In the genomic region with DNA sequence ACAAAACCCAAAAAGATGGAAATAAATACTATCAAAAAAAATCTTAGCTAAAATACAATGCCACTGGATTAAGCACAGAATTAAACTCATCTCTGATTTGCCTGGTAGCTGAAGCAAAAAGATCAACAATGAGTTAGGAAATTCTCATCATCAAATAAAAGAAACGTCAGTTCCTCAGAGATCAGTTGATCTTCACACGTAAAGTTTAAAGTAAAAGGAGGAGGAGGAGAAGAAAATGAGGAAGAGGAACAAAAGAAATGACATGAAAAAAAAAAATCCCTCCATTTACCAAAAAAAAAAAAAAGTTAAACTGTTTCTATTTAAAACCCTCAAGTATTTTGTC, we compare ENCODE assay signal across 8 cellular contexts. TPM values are rescaled to one million over a fixed set of nuclear protein-coding genes. Genes with fewer than 3 reads are reported as not detected.
A peak's percentile ranks its signal among the peaks of the same experiment; 100 is the strongest.
DNase-seq lines count a peak whose midpoint lies in the region; ATAC-seq and TF ChIP-seq lines count a peak whose summit lies in the region.

No MANE protein-coding gene starts in this region.

- peak in 3 of 4 experiments; percentile 23 to 59 (median 28) for ATAC-seq in T-cell (replicated peaks in 1 of 4)

- TF ChIP-seq CTCF in H9 (conservative IDR thresholded peaks at IDR 0.05) (no peak), cardiac muscle cell (IDR thresholded peaks at IDR 0.05; ENCODE audit: low read depth, low read length) (no peak), spleen (IDR thresholded peaks at IDR 0.05 in 8 of 11, conservative IDR thresholded peaks at IDR 0.05 in 3 of 11) (no peak)

- no peaks in the 10 kb centered on the region for H3K79me1 ChIP-seq in H9 (ENCODE audit: insufficient read depth, low read depth, low read length, poor library complexity, severe bottlenecking)

- intact Hi-C loops in spleen (cut with DNase I; ENCODE audit: low total_unique reads): no loop called here

- no peak overlapping the region for H3K14ac ChIP-seq in H9 (ENCODE audit: insufficient read depth, low read length)

- H3K36me3 Mint-ChIP-seq in H9 (ENCODE audit: insufficient read depth in 1 of 3, low read depth in 3 of 3) (peaks cover 0 to 19% (median 3%) of the 10 kb centered on the region in 3 experiments; a peak in 5 of 7 replicates), T-cell (peaks cover 19% of the 10 kb centered on the region)

- H3K4me1 ChIP-seq in H9 (ENCODE audit: insufficient read depth, low read length) (peaks cover 17% of the 10 kb centered on the region), cardiac muscle cell (ENCODE audit: low read depth) (peaks cover 29% of the 10 kb centered on the region), spleen (peaks cover 32 to 95% (median 51%) of the 10 kb centered on the region in 6 donors)

- H2BK120ac ChIP-seq in H9 (ENCODE audit: low read depth, low read length, poor library complexity, severe bottlenecking): no peak overlapping the region

- H3K27ac ChIP-seq in H9 (ENCODE audit: insufficient read length, low read depth, low read length) (no peak overlapping the region), cardiac muscle cell (peak overlapping the region; percentile 74), spleen (peak overlapping the region; percentile 88 to 96 (median 94))

- no peak overlapping the region for H4K8ac ChIP-seq in H9 (replicated peaks; ENCODE audit: insufficient read length, low read depth, low read length)

- H3K4me2 ChIP-seq in H9 (ENCODE audit: insufficient read depth, insufficient read length, low read length): no peak overlapping the region

- H3K9ac ChIP-seq in H9 (ENCODE audit: extremely low read depth, insufficient read length, low read length): no peak overlapping the region

- H2AFZ ChIP-seq in H9 (ENCODE audit: low read length): no peak overlapping the region

- H4K20me1 ChIP-seq in H9 (ENCODE audit: control insufficient read depth, insufficient read depth, insufficient read length): no peaks in the 10 kb centered on the region

- WGBS in H9 (ENCODE audit: extremely low coverage, insufficient read length, low lambda C conversion rate): no CpG with 5 or more reads among the region's 2 CpGs
- 4 to 12% (median 6%) methylated on average over 2 of the region's 2 CpGs for WGBS in spleen, 5 donors

- H3K9me3 ChIP-seq in H9 (ENCODE audit: control insufficient read depth, low read depth, low read length) (no peaks in the 10 kb centered on the region), cardiac muscle cell (ENCODE audit: low read depth) (no peaks in the 10 kb centered on the region), spleen (no peaks in the 10 kb centered on the region)

- H3T11ph ChIP-seq in H9 (ENCODE audit: low read length): no peak overlapping the region

- no peak overlapping the region for H3K18ac ChIP-seq in H9 (ENCODE audit: insufficient read length, low read depth, low read length)

- no peak overlapping the region for H2BK5ac ChIP-seq in H9 (ENCODE audit: insufficient read length, low read length)

- H2AK5ac ChIP-seq in H9 (ENCODE audit: insufficient read length, low read length): no peak overlapping the region

- H3K79me2 ChIP-seq in H9 (ENCODE audit: insufficient read depth, low read length): peaks cover 9% of the 10 kb centered on the region

- POLR2A ChIA-PET in T-cell (lab: Charles Lee): interaction anchor here (0.8 to 5.0 kb wide), 10 partner anchors 7 to 387 kb away, joined by 3 to 49 read pairs (median 4); a partner anchor contains a TSS
- POLR2A ChIA-PET in HEK293T (lab: Yijun Ruan, JAX): interaction anchor here (2.1 kb wide), 1 partner anchor 22 kb away, joined by 14 read pairs; a partner anchor contains a TSS

- DNase-seq in H9 (no peak), T-cell (no peak), cardiac muscle cell (ENCODE audit: low read depth in 1 of 2, low spot score in 1 of 2) (no peak), spleen (no peak), HEK293T (ENCODE audit: extremely low spot score) (no peak), SK-N-DZ (ENCODE audit: low spot score) (no peak), GF-D8 (lab: John Stamatoyannopoulos, UW) (no peak)
- no peak for DNase-seq in effector CD8-positive, alpha-beta T cell (lab: John Stamatoyannopoulos, UW)

- H3K4me1 Mint-ChIP-seq in H9: peaks cover 54 to 66% of the 10 kb centered on the region in 2 experiments
- H3K4me1 Mint-ChIP-seq in T-cell: peaks cover 67 to 84% (median 81%) of the 10 kb centered on the region in 3 donors

- no peak overlapping the region for H2BK12ac ChIP-seq in H9 (ENCODE audit: insufficient read length, low read depth, low read length)

- CTCF ChIA-PET in T-cell (lab: Charles Lee): interaction anchor here (0.6 to 1.9 kb wide), 11 partner anchors 8 to 330 kb away, joined by 3 to 8 read pairs (median 3); a partner anchor contains a TSS
- CTCF ChIA-PET in HEK293T (lab: Yijun Ruan, JAX): no interaction called here

- H3K9me3 Mint-ChIP-seq in H9 (no peaks in the 10 kb centered on the region), T-cell (no peaks in the 10 kb centered on the region)

- no peak overlapping the region for H2BK20ac ChIP-seq in H9 (ENCODE audit: low read depth, low read length, poor library complexity, severe bottlenecking)

- no peak overlapping the region for H3K4me3 ChIP-seq in cardiac muscle cell
- peak overlapping the region in 3 of 8 donors; percentile 12 to 58 (median 22) for H3K4me3 ChIP-seq in spleen

- H3K27me3 ChIP-seq in H9 (ENCODE audit: insufficient read depth, low read length): no peaks in the 10 kb centered on the region
- no peaks in the 10 kb centered on the region for H3K27me3 ChIP-seq in cardiac muscle cell
- no peaks in the 10 kb centered on the region for H3K27me3 ChIP-seq in spleen (replicated peaks in 1 of 7)

- TF ChIP-seq POLR2A in spleen (IDR thresholded peaks at IDR 0.05): no peak

- no peak overlapping the region for H4K91ac ChIP-seq in H9 (ENCODE audit: insufficient read length, low read depth, low read length)

- H4K5ac ChIP-seq in H9 (ENCODE audit: insufficient read length, low read depth, low read length): no peak overlapping the region

- no peak overlapping the region for H3K56ac ChIP-seq in H9 (ENCODE audit: insufficient read length, low read depth, low read length)

- no peak overlapping the region for H3K4ac ChIP-seq in H9 (ENCODE audit: low read depth, low read length)

- no peak overlapping the region for H2BK15ac ChIP-seq in H9 (ENCODE audit: low read depth, low read length)

- H3K27me3 Mint-ChIP-seq in H9 (ENCODE audit: low read depth) (no peaks in the 10 kb centered on the region), T-cell (no peaks in the 10 kb centered on the region)

- H3K23me2 ChIP-seq in H9 (ENCODE audit: insufficient read length, low read depth, low read length, poor library complexity, severe bottlenecking): no peaks in the 10 kb centered on the region

- no peak overlapping the region; a peak in 1 of 5 replicates for H3K4me3 Mint-ChIP-seq in H9
- peak overlapping the region; percentile 68 to 69 (median 68) for H3K4me3 Mint-ChIP-seq in T-cell

- H3K36me3 ChIP-seq in cardiac muscle cell: no peaks in the 10 kb centered on the region
- H3K36me3 ChIP-seq in spleen: peaks cover 0 to 22% (median 0%) of the 10 kb centered on the region in 6 donors

- H3K27ac Mint-ChIP-seq in H9 (peak overlapping the region in 2 of 3 experiments; percentile 7; a peak in 2 of 7 replicates), T-cell (peak overlapping the region; percentile 92 to 97)

- H3K23ac ChIP-seq in H9 (ENCODE audit: insufficient read length, low read depth, low read length): no peak overlapping the region

TF ChIP-seq in HEK293T, 16 proteins besides CTCF, POLR2A, EP300 and RAD21:
- TF ChIP-seq SP1 (IDR thresholded peaks at IDR 0.05): no peak
- no peak for TF ChIP-seq HDGF (IDR thresholded peaks at IDR 0.05; ENCODE audit: borderline replicate concordance)
- TF ChIP-seq BHLHE40 (IDR thresholded peaks at IDR 0.05; ENCODE audit: borderline replicate concordance): no peak
- no peak for TF ChIP-seq FOXA1 (IDR thresholded peaks at IDR 0.05)
- TF ChIP-seq FOXK2 (IDR thresholded peaks at IDR 0.05): no peak

RNA-seq across cellular contexts. Expression of a gene that starts 22.6 kb away (rescaled TPM):
- total RNA-seq in H9 (2021) (32.2 and 33.4 TPM in 2 replicates), T-cell (10 to 100 TPM; 56.8 to 90.6 (median 65.7) TPM), cardiac muscle cell (7.5 and 9.3 TPM in 2 replicates), spleen (10 to 100 TPM; 23.6 to 74.4 (median 43.3) TPM)
- polyA plus RNA-seq in cardiac muscle cell (8.3 and 9.6 TPM in 2 replicates), spleen (1 to 10 TPM; 2.9 to 3.8 (median 2.9) TPM)
- polyA plus RNA-seq in SK-N-DZ (2014; cell fraction: cytosol; rRNA removed): 18.2 and 23.0 TPM in 2 replicates
- polyA plus RNA-seq in SK-N-DZ (2014; cell fraction: nucleus; rRNA removed): 9.6 and 24.4 TPM in 2 replicates

Comparison
In these comparisons a context has a peak if more than half of its experiments do, and no peak if none do; other contexts are left out.
1. H3K4me3 Mint-ChIP-seq: peak in T-cell (3 of 3); none in H9 (0 of 2).